Comparison of ENCODE assay signal across 11 cellular contexts in genomic region chr4:84451546-84451945, GRCh38. TPM values are rescaled to one million over a fixed set of nuclear protein-coding genes. Genes with fewer than 3 reads are reported as not detected.
DNase-seq lines count a peak whose midpoint lies in the region; ATAC-seq and TF ChIP-seq lines count a peak whose summit lies in the region.
"Had no signal": no experiment of that assay in that cellular context is flagged by ENCODE, and none has a peak within 500 bp of the region (broad histone marks: within the 10 kb centered on the region; RNA-seq: fewer than 3 reads in every experiment).

No MANE protein-coding gene starts in this region.

- H3K9me3 ChIP-seq in left ventricle myocardium inferior (replicated peaks) = no peaks in the 10 kb centered on the region
- H3K9me3 ChIP-seq in PC-9 (ENCODE audit: insufficient read depth, low read depth) = no peaks in the 10 kb centered on the region

- intact Hi-C loops in left ventricle myocardium inferior (cut with micrococcal nuclease) (no loop called here), Right ventricle myocardium inferior (cut with DNase I) (no loop called here), PC-9 (cut with micrococcal nuclease; ENCODE audit: unreplicated experiment) (no loop called here), Right ventricle myocardium superior (cut with DNase I) (no loop called here), cardiac septum (cut with DNase I) (no loop called here)
- intact Hi-C loops in activated T-helper 1 cell treated with anti-CD3 and anti-CD28 coated beads, Interleukin-12 subunit alpha, Interleukin-12 subunit beta, Interleukin-2, Interleukin-4 antibody, amounts not matched to agents 30 ng/mL and 10 ng/mL and 1 ng/mL, durations not matched to agents 14 hours and 24 hours and 36 hours (cut with micrococcal nuclease) = no loop called here

- ATAC-seq in Right ventricle myocardium inferior = no peak
- no peak for ATAC-seq in GM19397 (IDR thresholded peaks at IDR 0.05; ENCODE audit: unreplicated experiment)
- ATAC-seq in Right ventricle myocardium superior (ENCODE audit: poor library complexity) = no peak

- no peak overlapping the region for H3K4me2 ChIP-seq in PC-9

- H3K4me1 ChIP-seq in left ventricle myocardium inferior = no peaks in the 10 kb centered on the region
- no peaks in the 10 kb centered on the region for H3K4me1 ChIP-seq in PC-9 (replicated peaks; ENCODE audit: insufficient read depth)

- no peaks in the 10 kb centered on the region for H3F3A ChIP-seq in PC-9 (ENCODE audit: insufficient read depth, low read depth)

- no peaks in the 10 kb centered on the region for H3K9me3 Mint-ChIP-seq in activated T-helper 1 cell treated with anti-CD3 and anti-CD28 coated beads, Interleukin-12 subunit alpha, Interleukin-12 subunit beta, Interleukin-2, Interleukin-4 antibody, amounts not matched to agents 30 ng/mL and 10 ng/mL and 1 ng/mL, durations not matched to agents 14 hours and 24 hours and 36 hours

- H3K36me3 Mint-ChIP-seq in activated T-helper 1 cell treated with anti-CD3 and anti-CD28 coated beads, Interleukin-12 subunit alpha, Interleukin-12 subunit beta, Interleukin-2, Interleukin-4 antibody, amounts not matched to agents 30 ng/mL and 10 ng/mL and 1 ng/mL, durations not matched to agents 14 hours and 24 hours and 36 hours (ENCODE audit: low read depth) = no peaks in the 10 kb centered on the region
- H3K36me3 Mint-ChIP-seq: naive B cell had no signal

- H2AFZ ChIP-seq in PC-9 = no peak overlapping the region

- H3K4me1 Mint-ChIP-seq in activated T-helper 1 cell treated with anti-CD3 and anti-CD28 coated beads, Interleukin-12 subunit alpha, Interleukin-12 subunit beta, Interleukin-2, Interleukin-4 antibody, amounts not matched to agents 30 ng/mL and 10 ng/mL and 1 ng/mL, durations not matched to agents 14 hours and 24 hours and 36 hours (ENCODE audit: low read depth) = no peaks in the 10 kb centered on the region
- H3K4me1 Mint-ChIP-seq: naive B cell had no signal

- H3K27ac Mint-ChIP-seq in activated T-helper 1 cell treated with anti-CD3 and anti-CD28 coated beads, Interleukin-12 subunit alpha, Interleukin-12 subunit beta, Interleukin-2, Interleukin-4 antibody, amounts not matched to agents 30 ng/mL and 10 ng/mL and 1 ng/mL, durations not matched to agents 14 hours and 24 hours and 36 hours = no peak overlapping the region
- H3K27ac Mint-ChIP-seq: naive B cell had no signal

- CTCF ChIA-PET in PC-9 (lab: Charles Lee) = no interaction called here

- no peaks in the 10 kb centered on the region for H3K36me3 ChIP-seq in left ventricle myocardium inferior
- no peaks in the 10 kb centered on the region for H3K36me3 ChIP-seq in PC-9 (ENCODE audit: low read depth)

- POLR2A ChIA-PET in PC-9 (lab: Charles Lee; ENCODE audit: unreplicated experiment) = no interaction called here

- no peak for DNase-seq in left ventricle myocardium inferior
- DNase-seq in Right ventricle myocardium inferior (ENCODE audit: missing footprints) = no peak
- no peak for DNase-seq in PC-9
- peak; percentile 12 for DNase-seq in fibroblast of pulmonary artery (ENCODE audit: low read depth)
- DNase-seq in activated T-helper 1 cell treated with anti-CD3 and anti-CD28 coated beads, Interleukin-12 subunit alpha, Interleukin-12 subunit beta, Interleukin-2, Interleukin-4 antibody, amounts not matched to agents 30 ng/mL and 10 ng/mL and 1 ng/mL, durations not matched to agents 14 hours and 24 hours and 36 hours (ENCODE audit: low spot score) = no peak
- DNase-seq in Right ventricle myocardium superior = no peak
- no peak for DNase-seq in cardiac septum (ENCODE audit: low spot score)
- DNase-seq: naive B cell, RPMI8226 had no signal

- H3K27me3 ChIP-seq in left ventricle myocardium inferior (ENCODE audit: low read depth) = peaks cover 20% of the 10 kb centered on the region
- no peaks in the 10 kb centered on the region for H3K27me3 ChIP-seq in PC-9 (ENCODE audit: insufficient read depth, low read depth)

- TF ChIP-seq CTCF in left ventricle myocardium inferior (IDR thresholded peaks at IDR 0.05; ENCODE audit: borderline replicate concordance) (peak; percentile 25), PC-9 (conservative IDR thresholded peaks at IDR 0.05) (peak; percentile 49; the same call in 1 of the 2 replicates), fibroblast of pulmonary artery (IDR thresholded peaks at IDR 0.05; ENCODE audit: low read length, missing control alignments) (peak; percentile 52)

- H3K79me2 ChIP-seq in PC-9 (ENCODE audit: low read depth) = no peaks in the 10 kb centered on the region

- H3K4me3 ChIP-seq in left ventricle myocardium inferior (no peak overlapping the region), PC-9 (no peak overlapping the region), fibroblast of pulmonary artery (replicated peaks; ENCODE audit: low read depth, low read length) (no peak overlapping the region)

- H3K4me3 Mint-ChIP-seq in activated T-helper 1 cell treated with anti-CD3 and anti-CD28 coated beads, Interleukin-12 subunit alpha, Interleukin-12 subunit beta, Interleukin-2, Interleukin-4 antibody, amounts not matched to agents 30 ng/mL and 10 ng/mL and 1 ng/mL, durations not matched to agents 14 hours and 24 hours and 36 hours = no peak overlapping the region
- H3K4me3 Mint-ChIP-seq: naive B cell had no signal

- no peak overlapping the region for H3K27ac ChIP-seq in left ventricle myocardium inferior (replicated peaks)
- no peak overlapping the region for H3K27ac ChIP-seq in PC-9
- H3K27ac ChIP-seq: HL-60 had no signal

- no peaks in the 10 kb centered on the region for H4K20me1 ChIP-seq in PC-9 (ENCODE audit: insufficient read depth)

- BruUV-seq in PC-9 (replicated peaks; lab: Mats Ljungman, UMichigan) = no TSS peak

- no peaks in the 10 kb centered on the region for H3K27me3 Mint-ChIP-seq in activated T-helper 1 cell treated with anti-CD3 and anti-CD28 coated beads, Interleukin-12 subunit alpha, Interleukin-12 subunit beta, Interleukin-2, Interleukin-4 antibody, amounts not matched to agents 30 ng/mL and 10 ng/mL and 1 ng/mL, durations not matched to agents 14 hours and 24 hours and 36 hours (ENCODE audit: insufficient read depth)

- H3K9me2 ChIP-seq in PC-9 (ENCODE audit: insufficient read depth) = no peaks in the 10 kb centered on the region

RNA-seq across cellular contexts. Expression of gene NKX6-1, which starts 47.5 kb away (rescaled TPM):
- not detected for total RNA-seq in left ventricle myocardium inferior
- not detected for total RNA-seq in Right ventricle myocardium inferior
- total RNA-seq in PC-9 (2021) = 0.37 and 0.63 TPM in 2 replicates
- total RNA-seq in activated T-helper 1 cell treated with anti-CD3 and anti-CD28 coated beads, Interleukin-12 subunit alpha, Interleukin-12 subunit beta, Interleukin-2, Interleukin-4 antibody, amounts not matched to agents 30 ng/mL and 10 ng/mL and 1 ng/mL, durations not matched to agents 14 hours and 24 hours and 36 hours = not detected in 2 replicates
- total RNA-seq in Right ventricle myocardium superior = not detected
- 0.22 TPM for total RNA-seq in cardiac septum
